8 cellular contexts compared by ENCODE assay signal in the genomic region with DNA sequence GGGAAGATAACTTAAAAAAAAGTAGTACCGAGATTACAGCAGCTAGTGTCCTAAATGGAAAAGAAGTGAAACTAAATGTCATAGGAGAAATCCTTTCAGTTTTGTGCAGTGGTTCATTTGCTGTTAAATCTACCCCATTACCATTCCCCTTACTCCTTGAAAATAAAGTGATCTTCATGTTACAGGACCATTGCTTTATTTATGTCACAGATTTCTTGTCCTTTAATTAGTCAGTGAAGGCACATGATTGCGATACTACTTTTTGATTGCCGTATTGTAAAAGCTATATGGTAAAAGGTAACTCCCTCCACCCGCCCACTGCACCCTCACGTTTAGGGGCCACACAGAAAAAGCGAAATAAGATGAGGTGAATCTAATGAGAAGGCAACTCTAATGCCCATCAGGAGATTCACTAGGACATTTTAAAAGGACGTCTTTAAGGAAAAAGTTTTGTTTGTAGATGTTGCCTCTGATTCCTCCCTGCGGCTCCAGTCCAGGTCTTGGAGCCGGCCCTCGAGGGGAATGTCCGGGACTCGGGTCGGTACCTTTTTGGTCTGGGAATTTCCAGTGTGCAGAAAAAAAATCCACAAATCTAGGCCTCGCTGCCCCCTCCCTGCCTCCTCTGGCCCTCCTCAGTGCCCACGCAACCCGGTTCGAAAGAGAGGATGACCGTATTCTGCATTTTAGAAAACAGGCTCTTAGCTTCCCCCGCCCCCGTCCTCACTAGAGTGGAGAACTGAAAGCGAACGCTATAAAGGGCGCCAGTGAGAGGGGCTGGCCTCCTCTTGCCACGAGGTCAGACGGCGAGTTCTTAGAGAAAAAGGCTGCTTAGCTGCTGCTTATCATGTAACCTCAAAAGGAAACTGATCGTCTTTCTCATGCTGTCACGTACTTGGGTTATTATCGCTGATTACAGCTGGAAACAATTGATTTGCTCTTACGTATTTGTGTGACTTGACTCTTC. TPM values are rescaled to one million over a fixed set of nuclear protein-coding genes. Genes with fewer than 3 reads are reported as not detected.
DNase-seq lines count a peak whose midpoint lies in the region; ATAC-seq and TF ChIP-seq lines count a peak whose summit lies in the region.

No MANE protein-coding gene starts in this region.

- H3K27ac ChIP-seq in Karpas-422 (ENCODE audit: low read length) (peak overlapping the region; percentile 48), iPS DF 6.9 (ENCODE audit: low read length) (no peak overlapping the region), sigmoid colon (peak overlapping the region; percentile 85 to 93 (median 92))

- no peaks in the 10 kb centered on the region for H3K27me3 ChIP-seq in Karpas-422 (ENCODE audit: low read length)
- H3K27me3 ChIP-seq in iPS DF 6.9 (ENCODE audit: control insufficient read depth, insufficient read depth, low read length) = no peaks in the 10 kb centered on the region
- no peaks in the 10 kb centered on the region for H3K27me3 ChIP-seq in sigmoid colon

- no peaks in the 10 kb centered on the region for H3K9me2 ChIP-seq in Karpas-422 (replicated peaks; ENCODE audit: insufficient read depth, low read length)

- H3K4me2 ChIP-seq in Karpas-422 (ENCODE audit: low read depth, low read length, poor library complexity, severe bottlenecking) = peak overlapping the region; percentile 96

- H4K20me1 ChIP-seq in Karpas-422 (ENCODE audit: insufficient read depth, low read depth, low read length) = no peaks in the 10 kb centered on the region

- no CpG with 5 or more reads among the region's 30 CpGs for WGBS in iPS DF 6.9 (ENCODE audit: insufficient coverage, insufficient read length)
- WGBS in sigmoid colon, 2 donors = 0 to 1% methylated on average over 30 of the region's 30 CpGs

- peak overlapping the region; percentile 74 for H3K9ac ChIP-seq in Karpas-422 (ENCODE audit: low read length)

- no peak for TF ChIP-seq EP300 in sigmoid colon (IDR thresholded peaks at IDR 0.05)

- peak; percentile 80 for ATAC-seq in GM21529 (IDR thresholded peaks at IDR 0.05; ENCODE audit: unreplicated experiment)

- H3K4me3 ChIP-seq in Karpas-422 (ENCODE audit: low read length) (peak overlapping the region; percentile 70), iPS DF 6.9 (ENCODE audit: low read length) (peak overlapping the region; percentile 63; the same call in 1 of the 2 replicates), sigmoid colon (peak overlapping the region; percentile 44 to 63 (median 58))

- H3K4me1 ChIP-seq in Karpas-422 (ENCODE audit: low read length) (peaks cover 40% of the 10 kb centered on the region), iPS DF 6.9 (ENCODE audit: control insufficient read depth, insufficient read depth, low read length) (peaks cover 1% of the 10 kb centered on the region; the same call in 1 of the 2 replicates), sigmoid colon (peaks cover 0 to 39% (median 34%) of the 10 kb centered on the region in 4 donors)

- intact Hi-C loops in sigmoid colon (cut with DNase I) = loop anchor here (2.0 to 5.0 kb wide), 2 partner anchors 21 to 305 kb away; a partner anchor contains a TSS

- H3K36me3 ChIP-seq in Karpas-422 (ENCODE audit: insufficient read depth, low read length) = no peaks in the 10 kb centered on the region
- H3K36me3 ChIP-seq in iPS DF 6.9 (ENCODE audit: control insufficient read depth, insufficient read depth, low read length) = no peaks in the 10 kb centered on the region
- no peaks in the 10 kb centered on the region for H3K36me3 ChIP-seq in sigmoid colon

- no peak for TF ChIP-seq CTCF in sigmoid colon (IDR thresholded peaks at IDR 0.05)

- H2AFZ ChIP-seq in Karpas-422 (ENCODE audit: low read length) = peak overlapping the region; percentile 95

- peak; percentile 48 to 49 for TF ChIP-seq POLR2A in sigmoid colon (IDR thresholded peaks at IDR 0.05)

- H3K79me2 ChIP-seq in Karpas-422 (ENCODE audit: low read length) = no peaks in the 10 kb centered on the region

- H3K9me3 ChIP-seq in Karpas-422 (ENCODE audit: low read length) (no peaks in the 10 kb centered on the region), iPS DF 6.9 (ENCODE audit: control insufficient read depth, insufficient read depth, low read length) (no peaks in the 10 kb centered on the region), sigmoid colon (no peaks in the 10 kb centered on the region)

- DNase-seq in DMS79 (lab: John Stamatoyannopoulos, UW) (peak; percentile 63), Karpas-422 (peak; percentile 90), T-helper 22 cell (ENCODE audit: low read depth) (peak; percentile 67), astrocyte of the hippocampus (ENCODE audit: low read depth, low spot score) (peak; percentile 87), iPS DF 6.9 (ENCODE audit: low read depth, low spot score) (no peak), sigmoid colon (peak; percentile 90), NCI-H1930 (lab: John Stamatoyannopoulos, UW) (no peak)

RNA-seq across cellular contexts. Expression of a gene that starts 21.8 kb away (rescaled TPM):
- 0.76 and 6.3 TPM in 2 replicates for total RNA-seq in Karpas-422 (2014; rRNA removed; shearing (Covaris generic); ENCODE audit: low replicate concordance)
- total RNA-seq in sigmoid colon = 100 to 1,000 TPM in 1 of 4 donors, 10 to 100 TPM in 3; 49.9 to 121 (median 58.1) TPM
- 10 to 100 TPM in 2 of 3 donors, 1 to 10 TPM in 1; 4.2 to 55.0 (median 14.3) TPM for polyA plus RNA-seq in sigmoid colon

RNA-seq across cellular contexts. Expression of a gene that starts 48.5 kb away (rescaled TPM):
- 18.6 and 20.2 TPM in 2 replicates for total RNA-seq in Karpas-422 (2014; rRNA removed; shearing (Covaris generic); ENCODE audit: low replicate concordance)
- 10 to 100 TPM; 11.5 to 15.8 (median 13.2) TPM for total RNA-seq in sigmoid colon
- polyA plus RNA-seq in sigmoid colon = 1 to 10 TPM in 2 of 3 donors, under 1 TPM in 1; 0.92 to 8.8 (median 1.8) TPM

Comparison
In these comparisons a context has a peak if more than half of its experiments do, and no peak if none do; other contexts are left out.
1. DNase-seq: peak in DMS79 (single experiment), Karpas-422 (single experiment), T-helper 22 cell (single experiment), astrocyte of the hippocampus (single experiment) and sigmoid colon (single experiment); none in iPS DF 6.9 (single experiment) and NCI-H1930 (0 of 2).
2. Peak in every context shown above with its lines, with median percentiles within 50 percentile points of each other: H3K4me3 ChIP-seq.